Comparison of ENCODE assay signal across 1 cellular context in the genomic region with DNA sequence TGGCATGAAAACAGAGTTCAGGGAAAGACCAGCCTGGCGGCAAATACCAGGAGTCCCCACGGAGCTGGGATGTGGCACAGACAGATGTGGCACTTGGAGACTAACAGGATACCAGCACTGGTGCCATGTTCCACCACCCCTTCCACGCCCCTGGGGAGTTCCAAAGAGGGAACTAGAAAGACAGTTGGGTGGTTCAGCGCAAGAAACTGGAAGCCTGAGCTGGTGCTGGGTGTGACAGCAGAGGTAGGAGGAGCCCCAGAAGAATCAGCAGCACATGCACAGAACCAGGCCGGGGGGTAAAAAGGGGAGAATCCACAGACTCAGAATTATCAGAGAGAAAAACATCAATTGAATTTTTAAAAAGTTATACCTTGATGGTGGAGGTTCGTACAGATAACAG.
TF ChIP-seq lines count a peak whose summit lies in the region.

No MANE protein-coding gene starts in this region.

TF ChIP-seq in IMR-90, 13 proteins besides CTCF, POLR2A, EP300 and RAD21:
- TF ChIP-seq NFE2L2 (IDR thresholded peaks at IDR 0.05; ENCODE audit: low read depth, low read length) (no peak), RCOR1 (IDR thresholded peaks at IDR 0.05; ENCODE audit: insufficient replicate concordance, low read length) (no peak), FOS (IDR thresholded peaks at IDR 0.05; ENCODE audit: low read depth, low read length) (no peak)
- TF ChIP-seq, protein P1, sequence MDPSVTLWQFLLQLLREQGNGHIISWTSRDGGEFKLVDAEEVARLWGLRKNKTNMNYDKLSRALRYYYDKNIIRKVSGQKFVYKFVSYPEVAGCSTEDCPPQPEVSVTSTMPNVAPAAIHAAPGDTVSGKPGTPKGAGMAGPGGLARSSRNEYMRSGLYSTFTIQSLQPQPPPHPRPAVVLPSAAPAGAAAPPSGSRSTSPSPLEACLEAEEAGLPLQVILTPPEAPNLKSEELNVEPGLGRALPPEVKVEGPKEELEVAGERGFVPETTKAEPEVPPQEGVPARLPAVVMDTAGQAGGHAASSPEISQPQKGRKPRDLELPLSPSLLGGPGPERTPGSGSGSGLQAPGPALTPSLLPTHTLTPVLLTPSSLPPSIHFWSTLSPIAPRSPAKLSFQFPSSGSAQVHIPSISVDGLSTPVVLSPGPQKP (IDR thresholded peaks at IDR 0.05; ENCODE audit: borderline replicate concordance, low read depth, low read length): no peak
